8 cellular contexts compared by ENCODE assay signal in the genomic region with DNA sequence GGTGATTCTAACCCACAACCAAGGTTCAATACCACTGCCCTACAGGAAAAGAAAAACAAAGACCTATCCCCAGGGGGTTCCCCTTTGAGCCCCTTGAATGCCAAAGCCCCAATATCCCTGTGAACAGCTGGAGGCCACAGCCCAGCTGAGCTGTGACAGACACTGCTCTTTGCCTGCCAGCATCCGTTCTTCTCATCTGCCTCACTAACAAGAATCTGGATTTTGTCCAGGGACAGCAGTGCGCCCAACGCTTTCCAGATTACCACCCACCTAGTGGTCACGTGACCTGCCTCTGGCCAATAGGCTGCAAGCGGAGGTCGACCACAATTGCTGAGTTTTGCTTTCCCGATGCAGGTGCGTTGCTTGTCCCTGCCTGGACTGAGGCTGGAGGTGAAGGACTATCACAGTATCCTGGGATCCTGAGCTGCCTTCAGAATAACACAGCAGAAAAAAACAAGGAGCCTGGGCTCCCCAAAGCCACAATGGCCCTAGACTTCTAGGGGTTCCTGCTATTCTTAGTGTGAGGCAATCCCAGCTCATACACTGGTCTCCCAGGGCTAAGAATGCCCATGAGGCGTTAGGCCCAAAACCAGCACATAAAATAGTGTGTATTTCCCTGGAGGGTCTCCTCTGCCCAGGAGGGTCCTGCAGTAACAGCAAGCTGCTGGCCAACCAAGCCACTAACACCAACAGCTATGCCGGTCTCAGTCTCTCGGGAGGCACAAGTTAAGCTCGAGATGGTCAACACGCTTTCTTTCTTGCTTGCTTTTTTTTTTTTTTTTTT. TPM values are rescaled to one million over a fixed set of nuclear protein-coding genes. Genes with fewer than 3 reads are reported as not detected.
DNase-seq lines count a peak whose midpoint lies in the region; ATAC-seq lines count a peak whose summit lies in the region.

No MANE protein-coding gene starts in this region.

- H3K4me1 ChIP-seq in rectal smooth muscle tissue (ENCODE audit: control insufficient read depth, insufficient read depth, low read length) = peaks cover 3% of the 10 kb centered on the region

- H3K9ac ChIP-seq in rectal smooth muscle tissue (ENCODE audit: low read length) = no peak overlapping the region

- H3K36me3 ChIP-seq in H7 (replicated peaks; ENCODE audit: control insufficient read depth, insufficient read depth, low read length) (no peaks in the 10 kb centered on the region; the same call in 1 of the 2 replicates), rectal smooth muscle tissue (ENCODE audit: control insufficient read depth, insufficient read depth, low read length) (peaks cover 3% of the 10 kb centered on the region)

- ATAC-seq in left cardiac atrium (peak; percentile 82 to 91), HG02571 (IDR thresholded peaks at IDR 0.05; ENCODE audit: unreplicated experiment) (no peak)

- H3K27me3 ChIP-seq in H7 (ENCODE audit: control insufficient read depth, insufficient read depth, low read length) (0 out of 2 replicates have a peak, but pooled peaks cover 3% of the 10 kb centered on the region), rectal smooth muscle tissue (ENCODE audit: control insufficient read depth, insufficient read depth, low read length) (no peaks in the 10 kb centered on the region)

- DNase-seq in H7 = peak; percentile 90
- peak; percentile 75 for DNase-seq in amniotic epithelial cell (ENCODE audit: low read depth)
- DNase-seq in left cardiac atrium = peak; percentile 77
- DNase-seq in effector CD8-positive, alpha-beta T cell (lab: John Stamatoyannopoulos, UW) = no peak
- no peak for DNase-seq in activated CD4-positive, CD25-positive, alpha-beta regulatory T cell (lab: John Stamatoyannopoulos, UW)
- DNase-seq in T-helper 1 cell = no peak

- no peak overlapping the region; the same call in 1 of the 2 replicates for H3K4me3 ChIP-seq in H7 (ENCODE audit: insufficient read depth, low read depth, low read length)
- H3K4me3 ChIP-seq in rectal smooth muscle tissue (ENCODE audit: low read length) = peak overlapping the region; percentile 36

- H3K27ac ChIP-seq in rectal smooth muscle tissue (ENCODE audit: low read depth, low read length) = no peak overlapping the region

- intact Hi-C loops in left cardiac atrium (cut with DNase I) = no loop called here

RNA-seq across cellular contexts. Expression of gene BDH1, which starts 13.8 kb away (rescaled TPM):
- total RNA-seq in H7 (2014; rRNA removed; shearing (Covaris generic)) = 25.3 and 25.7 TPM in 2 replicates
- total RNA-seq in left cardiac atrium = 10 to 100 TPM; 29.9 to 31.4 TPM

Comparison
In these comparisons a context has a peak if more than half of its experiments do, and no peak if none do; other contexts are left out.
1. DNase-seq: peak in H7 (single experiment), amniotic epithelial cell (single experiment) and left cardiac atrium (single experiment); none in effector CD8-positive, alpha-beta T cell (single experiment), activated CD4-positive, CD25-positive, alpha-beta regulatory T cell (0 of 4) and T-helper 1 cell (0 of 5).